ENCODE assay signal across 16 cellular contexts in the genomic region with DNA sequence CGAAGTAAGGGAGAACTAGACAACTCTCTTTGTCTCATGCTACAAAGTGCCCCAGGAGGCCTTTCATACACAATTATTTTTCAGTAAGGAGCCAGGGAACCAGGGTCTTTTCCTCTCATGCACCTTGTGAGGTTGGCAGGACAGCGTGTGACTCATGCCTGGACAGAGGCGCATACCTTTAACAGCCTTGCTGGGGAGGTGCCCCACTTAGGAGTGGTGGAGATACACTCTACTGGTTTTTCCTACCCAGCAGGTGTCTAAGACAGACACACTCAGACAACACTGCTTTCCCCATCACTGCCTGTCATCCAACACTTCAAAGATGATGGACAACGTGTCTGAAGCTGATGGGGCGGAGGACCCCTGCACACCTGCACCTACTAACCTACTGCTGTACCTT. TPM values are rescaled to one million over a fixed set of nuclear protein-coding genes. Genes with fewer than 3 reads are reported as not detected.
A peak's percentile ranks its signal among the peaks of the same experiment; 100 is the strongest.
DNase-seq lines count a peak whose midpoint lies in the region; ATAC-seq, FAIRE-seq and TF ChIP-seq lines count a peak whose summit lies in the region.
"Had no signal": no experiment of that assay in that cellular context is flagged by ENCODE, and none has a peak within 500 bp of the region (broad histone marks: within the 10 kb centered on the region; RNA-seq: fewer than 3 reads in every experiment).

No MANE protein-coding gene starts in this region.

- peaks cover 0 to 3% (median 0%) of the 10 kb centered on the region in 6 donors for H3K9me3 Mint-ChIP-seq in immature natural killer cell
- H3K9me3 Mint-ChIP-seq: activated naive CD4-positive, alpha-beta T cell treated with anti-CD3 and anti-CD28 coated beads, Interleukin-2, amount 50 U/mL, for 24 hours; T-helper 1 cell treated with Interleukin-12 subunit alpha and Interleukin-12 subunit beta and Interleukin-4 antibody, amounts not matched to agents 30 μg/mL and 1 μg/mL, for 36 hours had no signal

- DNase-seq in right cardiac atrium (no peak), Right ventricle myocardium superior (no peak), bronchial epithelial cell (ENCODE audit: low read depth) (peak; percentile 59), mesenchymal stem cell (no peak), GM03348 (ENCODE audit: low spot score) (no peak), hepatic stellate cell (ENCODE audit: low spot score) (no peak), globus pallidus (ENCODE audit: low spot score) (no peak), immature natural killer cell (no peak)
- DNase-seq: activated CD8-positive, alpha-beta memory T cell treated with anti-CD3 and anti-CD28 coated beads for 24 hours; cortex of kidney; GDM1 had no signal

- H3K4me2 ChIP-seq in mesenchymal stem cell (ENCODE audit: low read length, poor library complexity, severe bottlenecking), result no peak overlapping the region

- H3K4me3 ChIP-seq in right cardiac atrium (ENCODE audit: low read length) (no peak overlapping the region), bronchial epithelial cell (ENCODE audit: low read depth, low read length) (no peak overlapping the region), mesenchymal stem cell (ENCODE audit: insufficient read depth in 1 of 2, low read depth in 1 of 2, low read length in 2 of 2) (no peak overlapping the region)
- H3K4me3 ChIP-seq: gastroesophageal sphincter, tibial nerve had no signal

- H3K27ac ChIP-seq in right cardiac atrium (ENCODE audit: low read length) (no peak overlapping the region), mesenchymal stem cell (ENCODE audit: low read length, poor library complexity, severe bottlenecking) (no peak overlapping the region)
- H3K27ac ChIP-seq: gastroesophageal sphincter had no signal

- no peaks in the 10 kb centered on the region for H3K9me3 ChIP-seq in right cardiac atrium (ENCODE audit: control insufficient read depth, low read length)
- no peaks in the 10 kb centered on the region for H3K9me3 ChIP-seq in mesenchymal stem cell (ENCODE audit: control insufficient read depth, low read length)
- H3K9me3 ChIP-seq: gastroesophageal sphincter, tibial nerve had no signal

- peak overlapping the region; percentile 25 for H4K91ac ChIP-seq in mesenchymal stem cell (ENCODE audit: low read length)

- H3K36me3 Mint-ChIP-seq in immature natural killer cell, result peaks cover 0 to 4% (median 0%) of the 10 kb centered on the region in 3 donors
- H3K36me3 Mint-ChIP-seq: activated naive CD4-positive, alpha-beta T cell treated with anti-CD3 and anti-CD28 coated beads, Interleukin-2, amount 50 U/mL, for 24 hours; memory B cell had no signal

- no peak overlapping the region for H3K4me3 Mint-ChIP-seq in immature natural killer cell
- H3K4me3 Mint-ChIP-seq: activated naive CD4-positive, alpha-beta T cell treated with anti-CD3 and anti-CD28 coated beads, Interleukin-2, amount 50 U/mL, for 24 hours; memory B cell; T-helper 1 cell treated with Interleukin-12 subunit alpha and Interleukin-12 subunit beta and Interleukin-4 antibody, amounts not matched to agents 30 μg/mL and 1 μg/mL, for 36 hours had no signal

- ATAC-seq in right cardiac atrium (peak; percentile 22 to 32), Right ventricle myocardium superior (ENCODE audit: poor library complexity) (no peak)
- ATAC-seq: gastroesophageal sphincter had no signal

- H3K27ac Mint-ChIP-seq in immature natural killer cell, result no peak overlapping the region
- H3K27ac Mint-ChIP-seq: activated naive CD4-positive, alpha-beta T cell treated with anti-CD3 and anti-CD28 coated beads, Interleukin-2, amount 50 U/mL, for 24 hours; memory B cell; T-helper 1 cell treated with Interleukin-12 subunit alpha and Interleukin-12 subunit beta and Interleukin-4 antibody, amounts not matched to agents 30 μg/mL and 1 μg/mL, for 36 hours had no signal

- H3K14ac ChIP-seq in mesenchymal stem cell (ENCODE audit: low read length in 2 of 2), result no peak overlapping the region

- no peaks in the 10 kb centered on the region for H3K79me1 ChIP-seq in mesenchymal stem cell (replicated peaks; ENCODE audit: low read length, poor library complexity, severe bottlenecking)

- H2AK5ac ChIP-seq in mesenchymal stem cell (ENCODE audit: low read length, severe bottlenecking), result no peak overlapping the region

- intact Hi-C loops in right cardiac atrium (cut with DNase I) (no loop called here), Right ventricle myocardium superior (cut with DNase I) (no loop called here)

- H2BK15ac ChIP-seq in mesenchymal stem cell (ENCODE audit: low read depth, poor library complexity, severe bottlenecking), result no peak overlapping the region

- H3K18ac ChIP-seq in mesenchymal stem cell (ENCODE audit: low read depth in 1 of 2, low read length in 2 of 2), result no peak overlapping the region

- peak; percentile 68 for FAIRE-seq in bronchial epithelial cell (lab: Jason Lieb, UNC)

- peaks cover 7% of the 10 kb centered on the region for H3K4me1 ChIP-seq in right cardiac atrium (ENCODE audit: control insufficient read depth, insufficient read depth, low read length)
- H3K4me1 ChIP-seq in mesenchymal stem cell (ENCODE audit: control insufficient read depth, insufficient read depth, low read depth, low read length), result peaks cover 18% of the 10 kb centered on the region
- H3K4me1 ChIP-seq: gastroesophageal sphincter had no signal

- H3K36me3 ChIP-seq in bronchial epithelial cell (ENCODE audit: control insufficient read depth, insufficient read depth, low read length) (no peaks in the 10 kb centered on the region), mesenchymal stem cell (ENCODE audit: control insufficient read depth in 1 of 2, insufficient read depth in 2 of 2, low read depth in 1 of 2, low read length in 2 of 2) (no peaks in the 10 kb centered on the region)
- H3K36me3 ChIP-seq: gastroesophageal sphincter, tibial nerve had no signal

- H2BK12ac ChIP-seq in mesenchymal stem cell (ENCODE audit: low read length in 2 of 2), result no peak overlapping the region

- peaks cover 0 to 5% of the 10 kb centered on the region in 2 donors for H3K4me1 Mint-ChIP-seq in immature natural killer cell
- H3K4me1 Mint-ChIP-seq: activated naive CD4-positive, alpha-beta T cell treated with anti-CD3 and anti-CD28 coated beads, Interleukin-2, amount 50 U/mL, for 24 hours had no signal

- no peak overlapping the region for H2AFZ ChIP-seq in mesenchymal stem cell (ENCODE audit: low read depth, low read length)

- no peak overlapping the region for H3K4ac ChIP-seq in mesenchymal stem cell (ENCODE audit: low read depth in 1 of 2, low read length in 2 of 2)

- WGBS in right cardiac atrium, result 73% methylated on average over 5 of the region's 5 CpGs
- 78% methylated on average over 5 of the region's 5 CpGs for WGBS in mesenchymal stem cell

- no peak overlapping the region for H4K8ac ChIP-seq in mesenchymal stem cell (ENCODE audit: low read length)

- no peak overlapping the region for H2BK5ac ChIP-seq in mesenchymal stem cell (ENCODE audit: low read depth, low read length, poor library complexity, severe bottlenecking)

- H3K23ac ChIP-seq in mesenchymal stem cell (ENCODE audit: low read length in 2 of 2), result no peak overlapping the region

- H3K27me3 ChIP-seq in right cardiac atrium (ENCODE audit: control insufficient read depth, insufficient read depth) (no peaks in the 10 kb centered on the region), bronchial epithelial cell (ENCODE audit: control insufficient read depth, insufficient read depth, low read length) (no peaks in the 10 kb centered on the region), mesenchymal stem cell (ENCODE audit: control insufficient read depth in 1 of 2, insufficient read depth in 1 of 2, low read length in 2 of 2) (peaks cover 0 to 43% of the 10 kb centered on the region in 2 experiments)
- H3K27me3 ChIP-seq: tibial nerve had no signal

- peaks cover 2 to 9% (median 8%) of the 10 kb centered on the region in 3 donors for H3K27me3 Mint-ChIP-seq in immature natural killer cell (ENCODE audit: low read depth in 3 of 3)
- H3K27me3 Mint-ChIP-seq: activated naive CD4-positive, alpha-beta T cell treated with anti-CD3 and anti-CD28 coated beads, Interleukin-2, amount 50 U/mL, for 24 hours had no signal

- H2BK120ac ChIP-seq in mesenchymal stem cell (ENCODE audit: low read depth, low read length), result no peak overlapping the region

- H3K9ac ChIP-seq in mesenchymal stem cell (ENCODE audit: low read length), result no peak overlapping the region

- no peak for TF ChIP-seq CTCF in bronchial epithelial cell (IDR thresholded peaks at IDR 0.05; ENCODE audit: insufficient read depth, low read length, severe bottlenecking)

RNA-seq across cellular contexts. Expression of a gene that starts 49.1 kb away (rescaled TPM):
- total RNA-seq in right cardiac atrium, result 10 to 100 TPM; 22.7 to 50.2 (median 39.4) TPM
- 27.5 TPM for polyA plus RNA-seq in right cardiac atrium
- 32.1 TPM for total RNA-seq in Right ventricle myocardium superior
- 8.2 and 8.3 TPM in 2 replicates for total RNA-seq in bronchial epithelial cell
- 3.1 TPM for polyA plus RNA-seq in mesenchymal stem cell (2013, experiment 1 of 2)
- 3.2 TPM for polyA plus RNA-seq in mesenchymal stem cell (2013, experiment 2 of 2)
- 10 to 100 TPM in 1 of 3 donors, 1 to 10 TPM in 1, under 1 TPM in 1; 0.03 to 13.1 (median 1.2) TPM for polyA plus RNA-seq in immature natural killer cell
